In the genomic region with DNA sequence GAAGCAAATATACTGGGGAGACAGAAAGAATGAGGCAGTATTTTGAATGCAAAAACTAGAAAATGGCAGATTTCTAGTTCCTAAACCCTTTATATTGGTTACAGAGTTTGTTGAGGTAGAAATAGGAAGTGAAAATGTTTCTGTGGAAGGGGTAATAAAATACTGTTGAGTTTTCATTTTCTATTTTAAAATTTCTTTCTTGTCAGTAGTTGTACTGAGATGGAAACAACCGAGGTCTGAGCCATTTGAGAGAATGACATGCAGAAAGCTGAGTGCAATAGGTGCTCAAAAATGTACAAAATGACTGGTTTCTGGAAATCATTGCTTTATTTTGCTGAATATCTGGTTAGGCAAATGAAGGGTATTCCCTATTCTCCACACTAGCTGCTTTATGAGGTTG, we compare ENCODE assay signal across 15 cellular contexts.
DNase-seq lines count a peak whose midpoint lies in the region; ATAC-seq and TF ChIP-seq lines count a peak whose summit lies in the region.
"Had no signal": no experiment of that assay in that cellular context is flagged by ENCODE, and none has a peak within 500 bp of the region (broad histone marks: within the 10 kb centered on the region; RNA-seq: fewer than 3 reads in every experiment).

No MANE protein-coding gene starts in this region.

- TF ChIP-seq CTCF in GM06990 (IDR thresholded peaks at IDR 0.05; ENCODE audit: insufficient read depth, low read length, poor library complexity, severe bottlenecking): no peak

- intact Hi-C loops in head of caudate nucleus (cut with DNase I): no loop called here

- no peaks in the 10 kb centered on the region for H3K27me3 ChIP-seq in GM06990 (replicated peaks; ENCODE audit: control insufficient read depth, insufficient read depth, low read length)
- H3K27me3 ChIP-seq: SJSA1 had no signal

- ATAC-seq in GM19328 (IDR thresholded peaks at IDR 0.05; ENCODE audit: unreplicated experiment) (peak; percentile 83), HG02623 (IDR thresholded peaks at IDR 0.05; ENCODE audit: unreplicated experiment) (peak; percentile 97), HG03342 (IDR thresholded peaks at IDR 0.05; ENCODE audit: unreplicated experiment) (peak; percentile 96)
- ATAC-seq: A549 had no signal

- no peaks in the 10 kb centered on the region for H3K36me3 ChIP-seq in GM06990 (ENCODE audit: control insufficient read depth, insufficient read depth, low read length)
- H3K36me3 ChIP-seq: SJSA1 had no signal

- DNase-seq in GM06990 (ENCODE audit: extremely low read depth, insufficient read length) (peak; percentile 18), head of caudate nucleus (no peak), GF-D8 (lab: John Stamatoyannopoulos, UW) (no peak), DMS79 (lab: John Stamatoyannopoulos, UW) (no peak)
- DNase-seq in activated CD4-positive, alpha-beta T cell treated with anti-CD3 and anti-CD28 coated beads, Interleukin-2, amount 50 U/mL, for 48 hours: no peak
- DNase-seq: activated CD4-positive, alpha-beta T cell treated with anti-CD3 and anti-CD28 coated beads, Interleukin-2, amount 10 ng/mL, durations not matched to agents 24 days and 14 days; activated naive CD4-positive, alpha-beta T cell treated with anti-CD3 and anti-CD28 coated beads, Interleukin-2, amount 10 ng/mL, durations not matched to agents 7 days and 5 days; DMS153; GM23248; KBM-7 had no signal

- H3K4me3 ChIP-seq in GM06990 (replicated peaks; ENCODE audit: low read depth, low read length): no peak overlapping the region
- H3K4me3 ChIP-seq: A549, GM23248, SJSA1 had no signal
